Comparison of ENCODE assay signal across 9 cellular contexts in genomic region chr4:168880811-168881595, GRCh38.
DNase-seq lines count a peak whose midpoint lies in the region; ATAC-seq lines count a peak whose summit lies in the region.
"Had no signal": no experiment of that assay in that cellular context is flagged by ENCODE, and none has a peak within 500 bp of the region (broad histone marks: within the 10 kb centered on the region; RNA-seq: fewer than 3 reads in every experiment).

No MANE protein-coding gene starts in this region.

- H3K4me3 Mint-ChIP-seq in immature natural killer cell = peak overlapping the region in 3 of 5 donors; percentile 10 to 34 (median 31)
- H3K4me3 Mint-ChIP-seq: CD8-positive, alpha-beta T cell had no signal

- no peaks in the 10 kb centered on the region for H3K9me3 Mint-ChIP-seq in immature natural killer cell
- H3K9me3 Mint-ChIP-seq: CD8-positive, alpha-beta T cell had no signal

- H3K4me1 Mint-ChIP-seq in immature natural killer cell = peaks cover 45 to 77% of the 10 kb centered on the region in 2 donors

- no peaks in the 10 kb centered on the region for H3K36me3 Mint-ChIP-seq in immature natural killer cell
- H3K36me3 Mint-ChIP-seq: CD8-positive, alpha-beta T cell had no signal

- ATAC-seq in GM21576 (IDR thresholded peaks at IDR 0.05; ENCODE audit: unreplicated experiment) = peak; percentile 53
- ATAC-seq: CD8-positive, alpha-beta T cell had no signal

- peaks cover 2 to 8% (median 2%) of the 10 kb centered on the region in 3 donors for H3K27me3 Mint-ChIP-seq in immature natural killer cell (ENCODE audit: low read depth in 3 of 3)

- DNase-seq in CD1c-positive myeloid dendritic cell (ENCODE audit: extremely low spot score) = peak; percentile 90
- DNase-seq in HuH-7 (ENCODE audit: low spot score) = peak; percentile 51
- DNase-seq in immature natural killer cell = no peak
- no peak for DNase-seq in LoVo (ENCODE audit: low spot score)
- DNase-seq in OCI-M2 (lab: John Stamatoyannopoulos, UW; ENCODE audit: unreplicated experiment) = no peak
- DNase-seq in A172 (ENCODE audit: low spot score) = no peak
- DNase-seq in activated CD4-positive, alpha-beta T cell treated with anti-CD3 and anti-CD28 coated beads, Interleukin-2, amount 50 U/mL, for 48 hours = no peak
- DNase-seq: CD8-positive, alpha-beta T cell had no signal

- peak overlapping the region; percentile 13 to 86 (median 60) for H3K27ac Mint-ChIP-seq in immature natural killer cell
- H3K27ac Mint-ChIP-seq: CD8-positive, alpha-beta T cell had no signal

Comparison
In these comparisons a context has a peak if more than half of its experiments do, and no peak if none do; other contexts are left out.
1. DNase-seq: peak in CD1c-positive myeloid dendritic cell (single experiment) and HuH-7 (single experiment); none in immature natural killer cell (0 of 3), LoVo (single experiment), OCI-M2 (single experiment), A172 (single experiment) and activated CD4-positive, alpha-beta T cell treated with anti-CD3 and anti-CD28 coated beads, Interleukin-2, amount 50 U/mL, for 48 hours (0 of 2).